In the genomic region with DNA sequence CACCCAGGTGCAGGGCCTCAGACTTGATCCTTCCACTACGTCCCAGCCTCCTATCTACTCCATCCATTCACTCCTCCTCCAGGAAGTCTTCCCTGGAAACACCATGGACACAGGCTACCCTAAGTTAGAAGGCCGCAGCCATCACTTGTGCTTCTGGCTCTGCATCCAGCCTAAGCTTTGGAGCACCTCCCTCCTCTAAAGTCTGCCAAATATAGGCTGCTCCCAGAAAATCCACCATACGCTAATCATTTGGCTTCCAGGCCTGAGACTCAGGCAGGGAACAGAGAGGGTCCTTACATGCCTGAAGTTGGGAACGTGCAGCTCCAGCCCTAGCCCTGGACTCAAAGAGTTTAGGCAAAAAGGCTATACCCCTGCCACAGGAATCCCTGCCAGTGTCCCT, we compare ENCODE assay signal across 1 cellular context.
A peak's percentile ranks its signal among the peaks of the same experiment; 100 is the strongest.
TF ChIP-seq lines count a peak whose summit lies in the region.

No MANE protein-coding gene starts in this region.

TF ChIP-seq in HepG2, 621 proteins besides CTCF, POLR2A, EP300 and RAD21:
- TF ChIP-seq, protein P1, sequence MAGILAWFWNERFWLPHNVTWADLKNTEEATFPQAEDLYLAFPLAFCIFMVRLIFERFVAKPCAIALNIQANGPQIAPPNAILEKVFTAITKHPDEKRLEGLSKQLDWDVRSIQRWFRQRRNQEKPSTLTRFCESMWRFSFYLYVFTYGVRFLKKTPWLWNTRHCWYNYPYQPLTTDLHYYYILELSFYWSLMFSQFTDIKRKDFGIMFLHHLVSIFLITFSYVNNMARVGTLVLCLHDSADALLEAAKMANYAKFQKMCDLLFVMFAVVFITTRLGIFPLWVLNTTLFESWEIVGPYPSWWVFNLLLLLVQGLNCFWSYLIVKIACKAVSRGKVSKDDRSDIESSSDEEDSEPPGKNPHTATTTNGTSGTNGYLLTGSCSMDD (CRISPR knock-in tag; IDR thresholded peaks at IDR 0.05), result no peak
- 0 out of 2 replicates have a peak, but pooled peaks have one; percentile 50 for TF ChIP-seq ZNF263 (CRISPR knock-in tag; IDR thresholded peaks at IDR 0.05)
- no peak for TF ChIP-seq POLR2AphosphoS5 (IDR thresholded peaks at IDR 0.05; ENCODE audit: low read depth, low read length)
TF ChIP-seq in HepG2: peak in this region for 1.
